ENCODE assay signal across 13 cellular contexts in genomic region chr17:32943647-32944191, GRCh38. TPM values are rescaled to one million over a fixed set of nuclear protein-coding genes. Genes with fewer than 3 reads are reported as not detected.
A peak's percentile ranks its signal among the peaks of the same experiment; 100 is the strongest.
DNase-seq lines count a peak whose midpoint lies in the region; TF ChIP-seq lines count a peak whose summit lies in the region.
"Had no signal": no experiment of that assay in that cellular context is flagged by ENCODE, and none has a peak within 500 bp of the region (broad histone marks: within the 10 kb centered on the region; RNA-seq: fewer than 3 reads in every experiment).

No MANE protein-coding gene starts in this region.

- no peaks in the 10 kb centered on the region for H3K9me3 ChIP-seq in mammary epithelial cell (replicated peaks; ENCODE audit: insufficient read depth, low read length)

- H3K79me2 ChIP-seq in mammary epithelial cell (ENCODE audit: insufficient read depth, low read length) = no peaks in the 10 kb centered on the region

- H2AFZ ChIP-seq in mammary epithelial cell (ENCODE audit: low read depth, low read length) = peak overlapping the region; percentile 2

- H3K4me1 ChIP-seq in mammary epithelial cell (ENCODE audit: insufficient read depth, low read length) = peaks cover 19% of the 10 kb centered on the region

- TF ChIP-seq CTCF in mammary epithelial cell (conservative IDR thresholded peaks at IDR 0.05 in 1 of 2, IDR thresholded peaks at IDR 0.05 in 1 of 2; ENCODE audit: extremely low read depth in 1 of 2, insufficient read depth in 1 of 2, low read depth in 1 of 2, low read length in 2 of 2) = no peak

- WGBS in mammary epithelial cell (ENCODE audit: low coverage, missing lambda C conversion rate) = 26% methylated on average over 7 of the region's 8 CpGs

- no peak overlapping the region for H3K9ac ChIP-seq in mammary epithelial cell (ENCODE audit: insufficient read depth, low read length)

- peak overlapping the region; percentile 22 for H3K4me2 ChIP-seq in mammary epithelial cell (ENCODE audit: insufficient read depth, low read depth, low read length)

- DNase-seq in GM04504 (ENCODE audit: low read depth) (peak; percentile 87), mammary epithelial cell (no peak), kidney glomerular epithelial cell (lab: John Stamatoyannopoulos, UW) (peak; percentile 41), skeletal muscle cell (ENCODE audit: low read depth) (peak; percentile 32), cerebellar cortex (ENCODE audit: low spot score) (no peak), T-helper 9 cell (no peak), NOMO-1 treated with DMSO at 0.1 percent for 48 hours (lab: John Stamatoyannopoulos, UW; ENCODE audit: unreplicated experiment) (no peak)
- no peak for DNase-seq in effector CD8-positive, alpha-beta T cell (lab: John Stamatoyannopoulos, UW)
- DNase-seq: caudate nucleus; COR-L47; NCI-H2029; stimulated activated naive B cell treated with anti-CD40 and anti-IgM and Interleukin-4, amounts not matched to agents 10 μg/mL and 1 μg/mL and 100 μg/mL, for 72 hours had no signal

- in situ Hi-C loops in mammary epithelial cell (cut with MboI; ENCODE audit: low sequenced_read_pairs in 2 of 2) = no loop called here

- H3K27me3 ChIP-seq in mammary epithelial cell (ENCODE audit: insufficient read depth, low read length) = no peaks in the 10 kb centered on the region

- no peak overlapping the region for H3K27ac ChIP-seq in mammary epithelial cell (ENCODE audit: insufficient read depth, low read depth, low read length)

- CTCF ChIA-PET in mammary epithelial cell (lab: Charles Lee; ENCODE audit: low non-redundant PET) = interaction anchor here (0.5 kb wide), 1 partner anchor 9 kb away, joined by 5 read pairs; no protein-coding TSS in a partner anchor

- intact Hi-C loops in mammary epithelial cell (cut with micrococcal nuclease) = no loop called here

- dilution Hi-C loops in mammary epithelial cell (cut with HindIII; ENCODE audit: low sequenced_read_pairs) = no loop called here

- no peaks in the 10 kb centered on the region for H4K20me1 ChIP-seq in mammary epithelial cell (ENCODE audit: insufficient read depth, low read length)

- no TSS peak for BruUV-seq in mammary epithelial cell (replicated peaks; lab: Mats Ljungman, UMichigan)

- no peaks in the 10 kb centered on the region for H3K36me3 ChIP-seq in mammary epithelial cell (ENCODE audit: insufficient read depth, low read length)

- H3K4me3 ChIP-seq in mammary epithelial cell (replicated peaks in 1 of 3; ENCODE audit: insufficient read depth in 1 of 3, low read depth in 2 of 3, low read length in 3 of 3) = no peak overlapping the region
- H3K4me3 ChIP-seq in skeletal muscle cell (ENCODE audit: low read depth, low read length) = no peak overlapping the region
- H3K4me3 ChIP-seq: GM12878 had no signal

RNA-seq across cellular contexts. Expression of gene TMEM98, which starts 15.8 kb away (rescaled TPM):
- 100 to 1,000 TPM in 1 of 2 donors, 10 to 100 TPM in 1; 39.5 to 127 TPM for total RNA-seq in mammary epithelial cell
- 91.0 TPM for polyA plus RNA-seq in mammary epithelial cell
- polyA minus RNA-seq in mammary epithelial cell = 37.2 TPM

RNA-seq across cellular contexts. Expression of gene SPACA3, which starts 47.9 kb away (rescaled TPM):
- not detected for total RNA-seq in mammary epithelial cell
- 0.27 TPM for polyA plus RNA-seq in mammary epithelial cell
- polyA minus RNA-seq in mammary epithelial cell = not detected
- total RNA-seq: GM12878 had no signal

Comparison
In these comparisons a context has a peak if more than half of its experiments do, and no peak if none do; other contexts are left out.
1. DNase-seq: peak in GM04504 (single experiment), kidney glomerular epithelial cell (single experiment) and skeletal muscle cell (single experiment); none in mammary epithelial cell (single experiment), cerebellar cortex (single experiment), effector CD8-positive, alpha-beta T cell (single experiment), T-helper 9 cell (single experiment) and NOMO-1 treated with DMSO at 0.1 percent for 48 hours (single experiment).